In the genomic region with DNA sequence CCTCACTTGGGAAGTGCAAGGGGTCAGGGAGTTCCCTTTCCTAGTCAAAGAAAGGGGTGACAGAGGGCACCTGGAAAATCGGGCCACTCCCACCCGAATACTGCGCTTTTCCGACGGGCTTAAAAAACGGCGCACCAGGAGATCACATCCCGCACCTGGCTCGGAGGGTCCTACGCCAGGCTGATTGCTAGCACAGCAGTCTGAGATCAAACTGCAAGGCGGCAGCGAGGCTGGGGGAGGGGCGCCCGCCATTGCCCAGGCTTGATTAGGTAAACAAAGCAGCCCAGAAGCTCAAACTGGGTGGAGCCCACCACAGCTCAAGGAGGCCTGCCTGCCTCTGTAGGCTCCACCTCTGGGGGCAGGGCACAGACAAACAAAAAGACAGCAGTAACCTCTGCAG, we compare ENCODE assay signal across 8 cellular contexts.
A peak's percentile ranks its signal among the peaks of the same experiment; 100 is the strongest.
DNase-seq lines count a peak whose midpoint lies in the region; TF ChIP-seq lines count a peak whose summit lies in the region.
"Not testable (repeated sequence)": the region's sequence is repeated elsewhere in the genome, so short reads cannot be mapped to it uniquely, and the experiment has no call there.

No MANE protein-coding gene starts in this region.

- H4K5ac ChIP-seq in H9 (ENCODE audit: insufficient read length, low read depth, low read length) = not testable (repeated sequence)

- not testable (repeated sequence) for H2BK20ac ChIP-seq in H9 (ENCODE audit: low read depth, low read length, poor library complexity, severe bottlenecking)

- not testable (repeated sequence) for H3K27me3 ChIP-seq in Caco-2 (replicated peaks; ENCODE audit: control insufficient read depth, insufficient read depth, low read length); H9 (ENCODE audit: insufficient read depth, low read length); iPS-18a (ENCODE audit: control insufficient read depth, insufficient read depth, low read length)

- H3K27ac Mint-ChIP-seq in Caco-2 (ENCODE audit: unreplicated experiment) (peak overlapping the region; percentile 67), H9 (peak overlapping the region in 2 of 3 experiments; percentile 96 to 97; a peak in 6 of 7 replicates), glutamatergic neuron (ENCODE audit: unreplicated experiment) (peak overlapping the region; percentile 48), progenitor cell of endocrine pancreas (peak overlapping the region; percentile 93)
- H3K27ac Mint-ChIP-seq in chondrocyte (ENCODE audit: unreplicated experiment); nephron progenitor cell: not testable (repeated sequence)

- H4K8ac ChIP-seq in H9 (replicated peaks; ENCODE audit: insufficient read length, low read depth, low read length) = not testable (repeated sequence)

- CTCF ChIA-PET in Caco-2 (lab: Charles Lee) = not testable (repeated sequence)

- H3K4me1 ChIP-seq in Caco-2; H9 (ENCODE audit: insufficient read depth, low read length); iPS-18a (ENCODE audit: control insufficient read depth, low read depth, low read length): not testable (repeated sequence)

- not testable (repeated sequence) for H2AFZ ChIP-seq in H9 (ENCODE audit: low read length)

- not testable (repeated sequence) for H3K79me1 ChIP-seq in H9 (ENCODE audit: insufficient read depth, low read depth, low read length, poor library complexity, severe bottlenecking)

- H3K56ac ChIP-seq in H9 (ENCODE audit: insufficient read length, low read depth, low read length) = not testable (repeated sequence)

- not testable (repeated sequence) for H2BK15ac ChIP-seq in H9 (ENCODE audit: low read depth, low read length)

- POLR2A ChIA-PET in Caco-2 (lab: Charles Lee) = not testable (repeated sequence)

- H3K4ac ChIP-seq in H9 (ENCODE audit: low read depth, low read length) = not testable (repeated sequence)

- H3K36me3 Mint-ChIP-seq in Caco-2 (ENCODE audit: insufficient read depth, unreplicated experiment); chondrocyte (ENCODE audit: low read depth); glutamatergic neuron (ENCODE audit: unreplicated experiment); progenitor cell of endocrine pancreas (ENCODE audit: insufficient read depth): not testable (repeated sequence)
- H3K36me3 Mint-ChIP-seq in H9 (ENCODE audit: insufficient read depth in 1 of 3, low read depth in 3 of 3) (peaks cover 6 to 13% (median 12%) of the 10 kb centered on the region in 3 experiments), nephron progenitor cell (ENCODE audit: low read depth) (peaks cover 15% of the 10 kb centered on the region)

- H3K4me3 ChIP-seq in Caco-2 (ENCODE audit: low read depth, low read length) (peak overlapping the region; percentile 30), iPS-18a (ENCODE audit: low read length) (peak overlapping the region; percentile 48)

- H3K27me3 Mint-ChIP-seq in Caco-2 (ENCODE audit: insufficient read depth, unreplicated experiment); H9 (ENCODE audit: low read depth); chondrocyte (ENCODE audit: low read depth); glutamatergic neuron (ENCODE audit: unreplicated experiment); nephron progenitor cell (ENCODE audit: low read depth, poor library complexity); progenitor cell of endocrine pancreas: not testable (repeated sequence)

- not testable (repeated sequence) for H3K36me3 ChIP-seq in Caco-2 (ENCODE audit: control insufficient read depth, insufficient read depth, low read length); iPS-18a (ENCODE audit: control insufficient read depth, low read depth, low read length)

- BruUV-seq in Caco-2 (replicated peaks; lab: Mats Ljungman, UMichigan) = not testable (repeated sequence)

- not testable (repeated sequence) for H3K23ac ChIP-seq in H9 (ENCODE audit: insufficient read length, low read depth, low read length)

- not testable (repeated sequence) for H3K14ac ChIP-seq in H9 (ENCODE audit: insufficient read depth, low read length)

- intact Hi-C loops in Caco-2 (cut with micrococcal nuclease; ENCODE audit: unreplicated experiment) = not testable (repeated sequence)

- not testable (repeated sequence) for H3K23me2 ChIP-seq in H9 (ENCODE audit: insufficient read length, low read depth, low read length, poor library complexity, severe bottlenecking)

- H3K9me3 Mint-ChIP-seq in Caco-2 (ENCODE audit: unreplicated experiment); glutamatergic neuron (ENCODE audit: unreplicated experiment); progenitor cell of endocrine pancreas (ENCODE audit: low read depth): not testable (repeated sequence)
- H3K9me3 Mint-ChIP-seq in H9 = peaks cover 8 to 11% of the 10 kb centered on the region in 2 experiments
- H3K9me3 Mint-ChIP-seq in chondrocyte (ENCODE audit: low read depth) = peaks cover 11% of the 10 kb centered on the region
- H3K9me3 Mint-ChIP-seq in nephron progenitor cell = peaks cover 37% of the 10 kb centered on the region

- H3K4me1 Mint-ChIP-seq in Caco-2 (ENCODE audit: low read depth, unreplicated experiment); chondrocyte (ENCODE audit: low read depth); glutamatergic neuron (ENCODE audit: low read depth, unreplicated experiment); nephron progenitor cell; progenitor cell of endocrine pancreas (ENCODE audit: low read depth): not testable (repeated sequence)
- H3K4me1 Mint-ChIP-seq in H9 = peaks cover 15 to 17% of the 10 kb centered on the region in 2 experiments

- H2BK12ac ChIP-seq in H9 (ENCODE audit: insufficient read length, low read depth, low read length) = not testable (repeated sequence)

- H4K91ac ChIP-seq in H9 (ENCODE audit: insufficient read length, low read depth, low read length) = not testable (repeated sequence)

- H3K9me3 ChIP-seq in Caco-2; H9 (ENCODE audit: control insufficient read depth, low read depth, low read length); iPS-18a (ENCODE audit: control insufficient read depth, low read depth, low read length): not testable (repeated sequence)

- H3K4me3 Mint-ChIP-seq in Caco-2 (ENCODE audit: unreplicated experiment) (peak overlapping the region; percentile 71), H9 (peak overlapping the region; percentile 80 to 82), chondrocyte (ENCODE audit: unreplicated experiment) (peak overlapping the region; percentile 40), glutamatergic neuron (ENCODE audit: unreplicated experiment) (peak overlapping the region; percentile 67), nephron progenitor cell (peak overlapping the region; percentile 60), progenitor cell of endocrine pancreas (ENCODE audit: low read depth) (peak overlapping the region; percentile 68)

- peak overlapping the region; percentile 35 for H3K4me2 ChIP-seq in H9 (ENCODE audit: insufficient read depth, insufficient read length, low read length)

- not testable (repeated sequence) for H2AK5ac ChIP-seq in H9 (ENCODE audit: insufficient read length, low read length)

- H3K79me2 ChIP-seq in H9 (ENCODE audit: insufficient read depth, low read length) = not testable (repeated sequence)

- not testable (repeated sequence) for H2BK5ac ChIP-seq in H9 (ENCODE audit: insufficient read length, low read length)

- not testable (repeated sequence) for H3T11ph ChIP-seq in H9 (ENCODE audit: low read length)

- H3K27ac ChIP-seq in H9 (ENCODE audit: insufficient read length, low read depth, low read length); iPS-18a (ENCODE audit: low read length): not testable (repeated sequence)

- no CpG with 5 or more reads among the region's 14 CpGs for WGBS in H9 (ENCODE audit: extremely low coverage, insufficient read length, low lambda C conversion rate)

- H3K9ac ChIP-seq in H9 (ENCODE audit: extremely low read depth, insufficient read length, low read length) = not testable (repeated sequence)
- H3K9ac ChIP-seq in iPS-18a (ENCODE audit: low read length) = peak overlapping the region; percentile 42

- H2BK120ac ChIP-seq in H9 (ENCODE audit: low read depth, low read length, poor library complexity, severe bottlenecking) = not testable (repeated sequence)

- TF ChIP-seq CTCF in Caco-2 (IDR thresholded peaks at IDR 0.05; ENCODE audit: insufficient read depth in 1 of 2, low read depth in 1 of 2, low read length in 1 of 2, severe bottlenecking in 1 of 2, unreplicated experiment in 1 of 2); H9 (conservative IDR thresholded peaks at IDR 0.05); chondrocyte (IDR thresholded peaks at IDR 0.05); glutamatergic neuron (IDR thresholded peaks at IDR 0.05; ENCODE audit: partially characterized antibody, unreplicated experiment); nephron progenitor cell (IDR thresholded peaks at IDR 0.05); progenitor cell of endocrine pancreas (IDR thresholded peaks at IDR 0.05; ENCODE audit: unreplicated experiment): not testable (repeated sequence)

- not testable (repeated sequence) for H3K18ac ChIP-seq in H9 (ENCODE audit: insufficient read length, low read depth, low read length)

- H4K20me1 ChIP-seq in H9 (ENCODE audit: control insufficient read depth, insufficient read depth, insufficient read length) = not testable (repeated sequence)

- DNase-seq in Caco-2 (peak; percentile 24 to 56), H9 (peak; percentile 46), NCI-H2227 (lab: John Stamatoyannopoulos, UW; ENCODE audit: unreplicated experiment) (peak; percentile 10)
- not testable (repeated sequence) for DNase-seq in chondrocyte (ENCODE audit: low spot score); glutamatergic neuron; nephron progenitor cell; progenitor cell of endocrine pancreas (ENCODE audit: low spot score, unreplicated experiment)
